Comparison of ENCODE assay signal across 23 cellular contexts in genomic region chr5:138371454-138371853, GRCh38. TPM values are rescaled to one million over a fixed set of nuclear protein-coding genes. Genes with fewer than 3 reads are reported as not detected.
DNase-seq lines count a peak whose midpoint lies in the region; ATAC-seq and TF ChIP-seq lines count a peak whose summit lies in the region.
"Had no signal": no experiment of that assay in that cellular context is flagged by ENCODE, and none has a peak within 500 bp of the region (broad histone marks: within the 10 kb centered on the region; RNA-seq: fewer than 3 reads in every experiment).

No MANE protein-coding gene starts in this region.

- H3K4me3 Mint-ChIP-seq in chondrocyte (ENCODE audit: unreplicated experiment) = no peak overlapping the region
- H3K4me3 Mint-ChIP-seq: CD8-positive, alpha-beta T cell had no signal

- H3K27ac Mint-ChIP-seq in chondrocyte (ENCODE audit: unreplicated experiment) = peak overlapping the region; percentile 90
- H3K27ac Mint-ChIP-seq: CD8-positive, alpha-beta T cell had no signal

- DNase-seq in GM03348 (ENCODE audit: low spot score) (peak; percentile 9), chondrocyte (ENCODE audit: low spot score) (no peak), psoas muscle (no peak), ureter (ENCODE audit: low spot score) (no peak), NCI-H1105 (lab: John Stamatoyannopoulos, UW) (no peak)
- DNase-seq: ACHN; CD8-positive, alpha-beta T cell; GOT3; MG63; NCI-H1048; NCI-H1436; NCI-H187 treated with DMSO at 0.1 percent for 48 hours; NCI-H2107; NCI-H226; NCI-H524; NCI-H774; OCI-M1; T-helper 1 cell had no signal

- H2AFZ ChIP-seq in KMS-11 (ENCODE audit: low read depth) = no peak overlapping the region

- no peaks in the 10 kb centered on the region for H4K20me1 ChIP-seq in KMS-11 (ENCODE audit: insufficient read depth)

- intact Hi-C loops in psoas muscle (cut with DNase I) = no loop called here

- H3K4me1 Mint-ChIP-seq in chondrocyte (ENCODE audit: low read depth) = peaks cover 41% of the 10 kb centered on the region

- H3K9me3 Mint-ChIP-seq in chondrocyte (ENCODE audit: low read depth) = no peaks in the 10 kb centered on the region
- H3K9me3 Mint-ChIP-seq: CD8-positive, alpha-beta T cell had no signal

- WGBS in psoas muscle, 3 donors = 85 to 97% (median 92%) methylated on average over 2 of the region's 2 CpGs

- H3K36me3 ChIP-seq in KMS-11 (ENCODE audit: insufficient read depth) = no peaks in the 10 kb centered on the region
- H3K36me3 ChIP-seq in psoas muscle (ENCODE audit: insufficient read depth in 1 of 2, low read depth in 1 of 2) = peaks cover 0 to 40% of the 10 kb centered on the region in 2 donors

- H3K27me3 Mint-ChIP-seq in chondrocyte (ENCODE audit: low read depth) = no peaks in the 10 kb centered on the region

- no peak overlapping the region; the same call in 1 of the 2 replicates for H3K27ac ChIP-seq in KMS-11
- H3K27ac ChIP-seq in psoas muscle = peak overlapping the region; percentile 71
- H3K27ac ChIP-seq: BLaER1, SJSA1 had no signal

- H3K4me1 ChIP-seq in KMS-11 (ENCODE audit: low read depth, poor library complexity, severe bottlenecking) (peaks cover 35% of the 10 kb centered on the region), psoas muscle (peaks cover 70% of the 10 kb centered on the region)

- no peaks in the 10 kb centered on the region for H3K9me3 ChIP-seq in psoas muscle
- H3K9me3 ChIP-seq: BLaER1, MG63, SJSA1 had no signal

- H3K4me3 ChIP-seq in KMS-11 (IDR thresholded peaks at IDR 0.05; ENCODE audit: insufficient read depth, low read depth, low read length) (no peak overlapping the region), psoas muscle (no peak overlapping the region)
- H3K4me3 ChIP-seq: BLaER1, MG63, SJSA1 had no signal

- ATAC-seq in psoas muscle (peak in 1 of 4 donors; percentile 16), HG03521 (IDR thresholded peaks at IDR 0.05; ENCODE audit: unreplicated experiment) (no peak)
- ATAC-seq: CD8-positive, alpha-beta T cell; Right ventricle myocardium inferior had no signal

- H3K27me3 ChIP-seq in KMS-11 (ENCODE audit: insufficient read depth, low read depth) (no peaks in the 10 kb centered on the region), psoas muscle (ENCODE audit: insufficient read depth in 3 of 3, low read length in 2 of 3) (no peaks in the 10 kb centered on the region)
- H3K27me3 ChIP-seq: BLaER1, MG63, SJSA1 had no signal

- H3K36me3 Mint-ChIP-seq in chondrocyte (ENCODE audit: low read depth) = no peaks in the 10 kb centered on the region

- no peak overlapping the region for H3K9ac ChIP-seq in KMS-11
- H3K9ac ChIP-seq: BLaER1 had no signal

- 0 out of 2 replicates have a peak overlapping the region, but pooled peaks have one; percentile 25 for H3K4me2 ChIP-seq in KMS-11
- H3K4me2 ChIP-seq: BLaER1 had no signal

- TF ChIP-seq CTCF in KMS-11 (conservative IDR thresholded peaks at IDR 0.05; ENCODE audit: low read depth, low read length) (no peak), chondrocyte (IDR thresholded peaks at IDR 0.05) (no peak), psoas muscle (IDR thresholded peaks at IDR 0.05) (no peak)

- H3K79me2 ChIP-seq in KMS-11 (ENCODE audit: insufficient read depth, low read depth) = peaks cover 66% of the 10 kb centered on the region

RNA-seq across cellular contexts. Expression of gene KDM3B, which starts 19.0 kb away (rescaled TPM):
- total RNA-seq in chondrocyte (37.6 to 51.5 TPM (median 39.1 TPM) in 3 replicates), psoas muscle (10 to 100 TPM; 49.0 to 58.3 (median 54.1) TPM), ureter (79.8 TPM)
- 10 to 100 TPM; 11.7 to 52.7 (median 28.9) TPM for polyA plus RNA-seq in psoas muscle

RNA-seq across cellular contexts. Expression of gene FAM53C, which starts 33.4 kb away (rescaled TPM):
- total RNA-seq in chondrocyte = 34.3 to 34.8 TPM (median 34.7 TPM) in 3 replicates
- total RNA-seq in psoas muscle = 10 to 100 TPM; 35.9 to 57.6 (median 36.9) TPM
- polyA plus RNA-seq in psoas muscle = 10 to 100 TPM; 10.8 to 50.3 (median 23.5) TPM
- 15.6 TPM for total RNA-seq in ureter

RNA-seq across cellular contexts. Expression of gene CDC25C, which starts 39.9 kb away (rescaled TPM):
- total RNA-seq in chondrocyte (1.2 to 1.6 TPM (median 1.6 TPM) in 3 replicates), psoas muscle (not detected), ureter (not detected)
- polyA plus RNA-seq in psoas muscle = under 1 TPM in 1 of 3 donors, not detected in 2; 0.12 TPM
- total RNA-seq: CD8-positive, alpha-beta T cell had no signal
